In the genomic region with DNA sequence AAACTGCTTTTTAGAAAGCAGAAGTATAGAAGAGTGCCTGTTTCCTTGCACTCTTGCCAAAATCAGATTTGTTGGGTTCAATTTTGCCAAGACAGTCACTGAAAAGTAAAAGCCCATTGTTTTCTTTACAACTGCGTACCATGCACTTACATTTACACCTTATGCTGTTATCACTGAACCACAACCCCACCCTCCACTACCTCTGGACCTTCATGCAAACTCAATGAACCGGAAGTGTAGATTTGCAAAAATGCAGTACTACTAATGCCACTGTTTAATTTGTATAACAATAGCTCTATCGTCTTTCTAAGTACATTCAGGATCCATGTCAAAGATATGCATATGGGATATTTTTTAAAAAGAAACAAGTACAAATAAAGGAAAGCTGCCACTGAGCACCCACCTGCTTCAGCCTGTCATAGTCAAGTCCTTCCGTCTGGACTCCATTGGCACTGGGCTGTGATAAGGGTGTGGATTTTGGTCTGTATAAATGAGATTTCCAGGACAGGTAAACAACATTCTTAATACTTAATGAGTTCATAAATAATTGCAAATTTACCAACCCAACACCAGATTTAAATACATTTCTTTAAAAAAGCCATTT, we compare ENCODE assay signal across 20 cellular contexts.
"Had no signal": no experiment of that assay in that cellular context is flagged by ENCODE, and none has a peak within 500 bp of the region (broad histone marks: within the 10 kb centered on the region; RNA-seq: fewer than 3 reads in every experiment).

No MANE protein-coding gene starts in this region.

- H3K4me3 ChIP-seq: cardiac muscle cell, left ventricle myocardium inferior, pancreas, sigmoid colon, tibial artery had no signal

- H3K27ac ChIP-seq: cardiac muscle cell, epithelial cell of prostate, left ventricle myocardium inferior, pancreas, sigmoid colon, tibial artery had no signal

- DNase-seq: activated CD4-positive, CD25-positive, alpha-beta regulatory T cell treated with anti-CD3 and anti-CD28 coated beads, Interleukin-2, amount 50 U/mL, for 72 hours; activated CD8-positive, alpha-beta memory T cell treated with anti-CD3 and anti-CD28 coated beads for 24 hours; activated CD8-positive, alpha-beta memory T cell treated with anti-CD3 and anti-CD28 coated beads, Interleukin-2, amount 50 U/mL, for 48 hours; activated effector memory CD4-positive, alpha-beta T cell treated with anti-CD3 and anti-CD28 coated beads, Interleukin-2, amount 50 U/mL, for 16 hours; activated T-cell treated with anti-CD3 and anti-CD28 coated beads, Interleukin-2, amount 50 U/mL, for 48 hours; foreskin fibroblast; hippocampal formation; kidney; left ventricle myocardium inferior; mammary epithelial cell; naive thymus-derived CD4-positive, alpha-beta T cell; pancreas; sigmoid colon; stimulated activated naive CD4-positive, alpha-beta T cell treated with Interleukin-2 at 50 U/mL for 16 hours; substantia nigra; tibial artery had no signal

- H3K4me1 ChIP-seq: left ventricle myocardium inferior, pancreas, sigmoid colon, tibial artery had no signal

- H3K36me3 Mint-ChIP-seq: activated naive CD4-positive, alpha-beta T cell treated with anti-CD3 and anti-CD28 coated beads, Interleukin-2, amount 50 U/mL, for 72 hours had no signal

- H3K27me3 ChIP-seq: cardiac muscle cell, pancreas, sigmoid colon, tibial artery had no signal

- H3K9me3 Mint-ChIP-seq: activated naive CD4-positive, alpha-beta T cell treated with anti-CD3 and anti-CD28 coated beads, Interleukin-2, amount 50 U/mL, for 72 hours; naive thymus-derived CD4-positive, alpha-beta T cell; T-helper 1 cell treated with Interleukin-12 subunit alpha and Interleukin-12 subunit beta and Interleukin-4 antibody, amounts not matched to agents 30 μg/mL and 1 μg/mL, for 36 hours had no signal

- H3K27ac Mint-ChIP-seq: activated naive CD4-positive, alpha-beta T cell treated with anti-CD3 and anti-CD28 coated beads, Interleukin-2, amount 50 U/mL, for 72 hours; naive thymus-derived CD4-positive, alpha-beta T cell; T-helper 1 cell treated with Interleukin-12 subunit alpha and Interleukin-12 subunit beta and Interleukin-4 antibody, amounts not matched to agents 30 μg/mL and 1 μg/mL, for 36 hours had no signal

- ATAC-seq: activated naive CD4-positive, alpha-beta T cell treated with anti-CD3 and anti-CD28 coated beads, Interleukin-2, amount 50 U/mL, for 72 hours; naive thymus-derived CD4-positive, alpha-beta T cell had no signal

- H3K9me3 ChIP-seq: left ventricle myocardium inferior, pancreas, sigmoid colon, tibial artery had no signal

- H3K4me3 Mint-ChIP-seq: naive thymus-derived CD4-positive, alpha-beta T cell; T-helper 1 cell treated with Interleukin-12 subunit alpha and Interleukin-12 subunit beta and Interleukin-4 antibody, amounts not matched to agents 30 μg/mL and 1 μg/mL, for 36 hours had no signal
